10 cellular contexts compared by ENCODE assay signal in genomic region chr12:12610711-12611110, GRCh38. TPM values are rescaled to one million over a fixed set of nuclear protein-coding genes. Genes with fewer than 3 reads are reported as not detected.
DNase-seq lines count a peak whose midpoint lies in the region; ATAC-seq and TF ChIP-seq lines count a peak whose summit lies in the region.
"Had no signal": no experiment of that assay in that cellular context is flagged by ENCODE, and none has a peak within 500 bp of the region (broad histone marks: within the 10 kb centered on the region; RNA-seq: fewer than 3 reads in every experiment).

No MANE protein-coding gene starts in this region.

- H3K4me3 Mint-ChIP-seq in GM23338: peak overlapping the region; percentile 98

- H3K9me3 ChIP-seq in SU-DHL-6 (ENCODE audit: insufficient read depth, low read length) (no peaks in the 10 kb centered on the region), fibroblast of lung (ENCODE audit: control insufficient read depth, insufficient read depth, low read depth, low read length) (no peaks in the 10 kb centered on the region), gastrocnemius medialis (no peaks in the 10 kb centered on the region)

- H3K27me3 Mint-ChIP-seq in GM23338 (ENCODE audit: insufficient read depth, low read depth, poor library complexity): peaks cover 16% of the 10 kb centered on the region

- intact Hi-C loops in gastrocnemius medialis (cut with DNase I; ENCODE audit: low total_unique reads) (loop anchor here (1.0 to 5.0 kb wide), 6 partner anchors 48 to 343 kb away; partner anchors contain the start of genes CDKN1B, DUSP16 and LRP6), sciatic nerve (cut with DNase I) (no loop called here)

- H3K9me3 Mint-ChIP-seq in GM23338: no peaks in the 10 kb centered on the region

- no peak for TF ChIP-seq POLR2A in gastrocnemius medialis (IDR thresholded peaks at IDR 0.05)

- H2AFZ ChIP-seq in GM23338: peak overlapping the region; percentile 38; the same call in 1 of the 2 replicates
- no peak overlapping the region for H2AFZ ChIP-seq in SU-DHL-6 (ENCODE audit: low read depth, low read length, severe bottlenecking)
- H2AFZ ChIP-seq in fibroblast of lung (ENCODE audit: low read length): peak overlapping the region; percentile 3

- ATAC-seq in GM23338: no peak
- ATAC-seq in gastrocnemius medialis: no peak
- ATAC-seq in GM19455 (IDR thresholded peaks at IDR 0.05; ENCODE audit: unreplicated experiment): no peak
- ATAC-seq in sciatic nerve: no peak

- peaks cover 26% of the 10 kb centered on the region for H3K4me1 ChIP-seq in GM23338 (ENCODE audit: insufficient read depth)
- peaks cover 2% of the 10 kb centered on the region for H3K4me1 ChIP-seq in fibroblast of lung (ENCODE audit: control insufficient read depth, extremely low read depth, insufficient read depth, low read length)
- peaks cover 18 to 23% of the 10 kb centered on the region in 2 donors for H3K4me1 ChIP-seq in gastrocnemius medialis

- H3K27ac ChIP-seq in GM23338 (ENCODE audit: low read depth): peak overlapping the region; percentile 91
- no peak overlapping the region for H3K27ac ChIP-seq in SU-DHL-6 (ENCODE audit: low read depth, low read length)
- peak overlapping the region; percentile 72 for H3K27ac ChIP-seq in fibroblast of lung (ENCODE audit: insufficient read depth, low read length)
- peak overlapping the region; percentile 95 to 98 (median 96) for H3K27ac ChIP-seq in gastrocnemius medialis

- H3K79me2 ChIP-seq in GM23338 (replicated peaks; ENCODE audit: insufficient read depth): peaks cover 15% of the 10 kb centered on the region
- no peaks in the 10 kb centered on the region for H3K79me2 ChIP-seq in SU-DHL-6 (ENCODE audit: insufficient read depth, low read length)
- H3K79me2 ChIP-seq in fibroblast of lung (ENCODE audit: control insufficient read depth, insufficient read depth, low read length): peaks cover 4% of the 10 kb centered on the region

- H3K4me2 ChIP-seq in GM23338: peak overlapping the region; percentile 91; the same call in 1 of the 2 replicates
- peak overlapping the region; percentile 92 for H3K4me2 ChIP-seq in SU-DHL-6 (ENCODE audit: low read depth, low read length, poor library complexity, severe bottlenecking)
- H3K4me2 ChIP-seq in fibroblast of lung (ENCODE audit: extremely low read depth, insufficient read depth, low read length): no peak overlapping the region

- no peak for DNase-seq in GM23338 (ENCODE audit: low spot score)
- DNase-seq in fibroblast of lung (ENCODE audit: low read depth in 2 of 2): no peak
- no peak for DNase-seq in gastrocnemius medialis
- no peak for DNase-seq in NCI-H2196 (lab: John Stamatoyannopoulos, UW; ENCODE audit: unreplicated experiment)
- DNase-seq in sciatic nerve (ENCODE audit: low spot score): no peak
- DNase-seq in DMS 273 treated with DMSO at 0.1 percent for 48 hours (lab: John Stamatoyannopoulos, UW): no peak
- DNase-seq: effector CD8-positive, alpha-beta T cell; RPMI8226 had no signal

- TF ChIP-seq CTCF in GM23338 (conservative IDR thresholded peaks at IDR 0.05; ENCODE audit: low read depth in 2 of 2) (no peak), SU-DHL-6 (IDR thresholded peaks at IDR 0.05; ENCODE audit: insufficient read depth, low read length, poor library complexity, severe bottlenecking) (no peak), fibroblast of lung (conservative IDR thresholded peaks at IDR 0.05 in 1 of 2, IDR thresholded peaks at IDR 0.05 in 1 of 2; ENCODE audit: low read depth in 1 of 2, low read length in 2 of 2) (no peak), gastrocnemius medialis (IDR thresholded peaks at IDR 0.05 in 4 of 5, conservative IDR thresholded peaks at IDR 0.05 in 1 of 5) (no peak)

- H3F3A ChIP-seq in GM23338 (replicated peaks; ENCODE audit: low read depth) (peaks cover 5% of the 10 kb centered on the region; the same call in 1 of the 2 replicates), SU-DHL-6 (ENCODE audit: insufficient read depth) (no peaks in the 10 kb centered on the region)

- H3K4me1 Mint-ChIP-seq in GM23338: peaks cover 25% of the 10 kb centered on the region

- H4K20me1 ChIP-seq in GM23338 (replicated peaks; ENCODE audit: insufficient read depth): no peaks in the 10 kb centered on the region
- H4K20me1 ChIP-seq in SU-DHL-6 (ENCODE audit: low read depth, low read length): no peaks in the 10 kb centered on the region
- H4K20me1 ChIP-seq in fibroblast of lung (ENCODE audit: control insufficient read depth, extremely low read depth, insufficient read depth, low read length): no peaks in the 10 kb centered on the region

- peak overlapping the region; percentile 70 for H3K4me3 ChIP-seq in GM23338
- no peak overlapping the region for H3K4me3 ChIP-seq in SU-DHL-6 (ENCODE audit: insufficient read depth, low read length, poor library complexity, severe bottlenecking)
- H3K4me3 ChIP-seq in fibroblast of lung (replicated peaks in 1 of 4; ENCODE audit: control extremely low read depth in 1 of 4, insufficient read depth in 1 of 4, low read depth in 3 of 4, low read length in 4 of 4): peak overlapping the region in 2 of 4 experiments; percentile 88 to 96
- peak overlapping the region in 3 of 4 donors; percentile 78 to 84 (median 80) for H3K4me3 ChIP-seq in gastrocnemius medialis

- peaks cover 5% of the 10 kb centered on the region; the same call in 2 of the 3 replicates for H3K36me3 Mint-ChIP-seq in GM23338 (ENCODE audit: low read depth)

- in situ Hi-C loops in gastrocnemius medialis (cut with MboI; ENCODE audit: low sequenced_read_pairs in 4 of 4): no loop called here

- H3K9ac ChIP-seq in SU-DHL-6 (ENCODE audit: low read length) (peak overlapping the region; percentile 72), fibroblast of lung (ENCODE audit: insufficient read depth, low read length) (no peak overlapping the region)

- H3K36me3 ChIP-seq in GM23338 (ENCODE audit: insufficient read depth): no peaks in the 10 kb centered on the region
- H3K36me3 ChIP-seq in SU-DHL-6 (ENCODE audit: low read length): no peaks in the 10 kb centered on the region
- H3K36me3 ChIP-seq in fibroblast of lung (ENCODE audit: control insufficient read depth, insufficient read depth, low read length): no peaks in the 10 kb centered on the region
- no peaks in the 10 kb centered on the region for H3K36me3 ChIP-seq in gastrocnemius medialis

- H3K27ac Mint-ChIP-seq in GM23338: peak overlapping the region; percentile 72; the same call in 1 of the 2 replicates

- H3K27me3 ChIP-seq in GM23338 (ENCODE audit: insufficient read depth): no peaks in the 10 kb centered on the region
- no peaks in the 10 kb centered on the region for H3K27me3 ChIP-seq in SU-DHL-6 (ENCODE audit: low read length)
- no peaks in the 10 kb centered on the region for H3K27me3 ChIP-seq in fibroblast of lung (ENCODE audit: control insufficient read depth, insufficient read depth, low read length)
- H3K27me3 ChIP-seq in gastrocnemius medialis: no peaks in the 10 kb centered on the region

- H3K9me2 ChIP-seq in GM23338 (ENCODE audit: insufficient read depth) (no peaks in the 10 kb centered on the region), SU-DHL-6 (replicated peaks; ENCODE audit: insufficient read depth, low read length) (no peaks in the 10 kb centered on the region)

TF ChIP-seq in GM23338, 12 proteins besides CTCF, POLR2A, EP300 and RAD21 (continues in another document):
- TF ChIP-seq JUNB (IDR thresholded peaks at IDR 0.05; ENCODE audit: unreplicated experiment) (no peak), REST (IDR thresholded peaks at IDR 0.05; ENCODE audit: unreplicated experiment) (no peak)

RNA-seq across cellular contexts. Expression of gene CREBL2, which starts 1.0 kb away (rescaled TPM):
- 20.5 and 21.6 TPM in 2 replicates for total RNA-seq in GM23338 (2014; rRNA removed; shearing (Covaris generic))
- 9.0 and 9.3 TPM in 2 replicates for polyA plus RNA-seq in GM23338 (2016; fragmentation: Nextera tagmentation; extraction: Ambion mirVana)
- 46.7 and 59.5 TPM in 2 replicates for total RNA-seq in fibroblast of lung
- 28.8 and 35.9 TPM in 2 replicates for polyA plus RNA-seq in fibroblast of lung
- polyA plus RNA-seq in fibroblast of lung (2012): 23.0 and 28.9 TPM in 2 replicates
- 5.8 and 12.3 TPM in 2 replicates for polyA minus RNA-seq in fibroblast of lung (ENCODE audit: low replicate concordance)
- 10 to 100 TPM in 3 of 4 donors, 1 to 10 TPM in 1; 6.3 to 13.6 (median 10.3) TPM for total RNA-seq in gastrocnemius medialis
- 67.9 TPM for total RNA-seq in sciatic nerve

RNA-seq across cellular contexts. Expression of gene DUSP16, which starts 48.0 kb away (rescaled TPM):
- total RNA-seq in GM23338 (2014; rRNA removed; shearing (Covaris generic)): 52.8 and 59.4 TPM in 2 replicates
- 11.7 and 12.5 TPM in 2 replicates for polyA plus RNA-seq in GM23338 (2016; fragmentation: Nextera tagmentation; extraction: Ambion mirVana)
- total RNA-seq in fibroblast of lung: 15.2 TPM in 2 replicates
- polyA plus RNA-seq in fibroblast of lung: 9.4 and 10.4 TPM in 2 replicates
- 7.3 TPM in 2 replicates for polyA plus RNA-seq in fibroblast of lung (2012)
- polyA minus RNA-seq in fibroblast of lung (ENCODE audit: low replicate concordance): 14.7 and 14.9 TPM in 2 replicates
- total RNA-seq in gastrocnemius medialis: 10 to 100 TPM; 10.9 to 15.7 (median 13.3) TPM
- 28.6 TPM for total RNA-seq in sciatic nerve
